ENCODE assay signal across 10 cellular contexts in the genomic region with DNA sequence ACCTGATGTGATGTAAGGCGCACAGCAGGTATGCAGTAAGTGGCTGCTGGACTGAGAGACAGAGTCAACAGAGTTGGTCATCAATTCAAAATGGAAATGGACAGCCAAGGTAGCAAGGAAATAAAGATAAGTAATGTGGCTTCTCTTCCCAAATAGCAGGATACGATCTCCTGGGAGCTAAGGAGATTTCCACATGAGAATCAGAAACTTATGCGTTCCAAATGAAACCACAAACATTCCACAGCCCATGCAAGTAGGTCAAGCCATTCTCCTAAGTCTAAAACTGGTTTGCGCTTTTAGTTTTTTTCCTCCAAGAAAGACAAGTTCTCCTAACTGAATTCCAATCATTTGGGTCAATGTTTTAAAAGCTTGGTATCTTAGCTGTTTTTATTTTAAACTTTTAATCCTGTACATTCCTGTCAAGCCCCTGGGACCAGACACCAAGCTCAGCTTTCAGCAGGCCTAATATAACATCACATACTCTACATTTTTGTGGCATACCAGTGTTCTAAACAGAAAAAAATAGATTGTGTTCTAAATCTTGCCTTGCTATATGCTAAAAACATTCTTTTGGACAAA.
DNase-seq lines count a peak whose midpoint lies in the region; ATAC-seq and TF ChIP-seq lines count a peak whose summit lies in the region.
"Had no signal": no experiment of that assay in that cellular context is flagged by ENCODE, and none has a peak within 500 bp of the region (broad histone marks: within the 10 kb centered on the region; RNA-seq: fewer than 3 reads in every experiment).

No MANE protein-coding gene starts in this region.

- H3K4me3 ChIP-seq in fibroblast of the aortic adventitia (ENCODE audit: low read depth, low read length), result no peak overlapping the region
- H3K4me3 ChIP-seq in skeletal muscle satellite cell (ENCODE audit: low read length), result peak overlapping the region; percentile 25

- no peak for ATAC-seq in GM21825 (IDR thresholded peaks at IDR 0.05; ENCODE audit: unreplicated experiment)

- H3K9ac ChIP-seq in skeletal muscle satellite cell (ENCODE audit: low read depth, low read length), result peak overlapping the region; percentile 77

- no peaks in the 10 kb centered on the region for H3K27me3 ChIP-seq in skeletal muscle satellite cell (ENCODE audit: control insufficient read depth, insufficient read depth, low read length)

- H3K9me3 ChIP-seq in skeletal muscle satellite cell (replicated peaks; ENCODE audit: low read length), result no peaks in the 10 kb centered on the region

- H3K4me2 ChIP-seq in skeletal muscle satellite cell (ENCODE audit: low read length), result peak overlapping the region; percentile 70

- H3K36me3 ChIP-seq in skeletal muscle satellite cell (ENCODE audit: insufficient read depth, low read length), result peaks cover 12% of the 10 kb centered on the region

- peaks cover 58% of the 10 kb centered on the region for H3K4me1 ChIP-seq in skeletal muscle satellite cell (ENCODE audit: control insufficient read depth, insufficient read depth, low read length)

- DNase-seq in ELR (ENCODE audit: low read depth) (peak; percentile 85), SW 1271 (lab: John Stamatoyannopoulos, UW) (peak; percentile 49 to 87), fibroblast of the aortic adventitia (ENCODE audit: low read depth) (peak; percentile 98), islet precursor cell (no peak), NCI-H2227 treated with DMSO at 0.1 percent for 48 hours (lab: John Stamatoyannopoulos, UW) (no peak)
- no peak for DNase-seq in NK-92 treated with Interleukin-12 subunit alpha and Interleukin-12 subunit beta, amount 100 ng/mL, for 24 hours (lab: John Stamatoyannopoulos, UW)
- DNase-seq: activated CD4-positive, alpha-beta T cell treated with anti-CD3 and anti-CD28 coated beads, Interleukin-2, amount 10 ng/mL, durations not matched to agents 7 days and 5 days; substantia nigra had no signal

- TF ChIP-seq CTCF in fibroblast of the aortic adventitia (IDR thresholded peaks at IDR 0.05; ENCODE audit: insufficient read depth, low read length), result no peak

Comparison
In these comparisons a context has a peak if more than half of its experiments do, and no peak if none do; other contexts are left out.
1. DNase-seq: peak in ELR (single experiment), SW 1271 (2 of 2) and fibroblast of the aortic adventitia (single experiment); none in islet precursor cell (single experiment), NK-92 treated with Interleukin-12 subunit alpha and Interleukin-12 subunit beta, amount 100 ng/mL, for 24 hours (single experiment) and NCI-H2227 treated with DMSO at 0.1 percent for 48 hours (single experiment).